Comparison of ENCODE assay signal across 4 cellular contexts in the genomic region with DNA sequence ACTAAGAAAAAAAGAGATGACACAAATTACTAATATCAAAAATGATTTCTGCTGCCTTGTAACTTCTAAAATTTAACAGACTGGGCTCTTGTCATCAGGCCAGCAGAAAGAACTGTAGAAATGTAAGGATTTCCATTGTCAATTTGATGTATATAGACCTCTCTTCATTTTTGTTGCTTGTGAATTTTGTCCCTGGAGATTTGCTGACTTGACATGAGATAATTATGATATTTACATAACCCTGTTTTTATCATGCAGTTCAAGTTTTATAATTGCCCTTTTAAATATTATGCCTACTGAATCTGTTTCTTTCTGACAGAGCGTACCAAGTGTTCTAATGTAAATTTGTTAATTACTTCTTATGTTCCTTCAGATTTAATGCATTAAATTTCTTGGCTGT.
TF ChIP-seq lines count a peak whose summit lies in the region.

No MANE protein-coding gene starts in this region.

TF ChIP-seq in HepG2, 621 proteins besides CTCF, POLR2A, EP300 and RAD21:
- no peak for TF ChIP-seq ZNF776 (CRISPR knock-in tag; IDR thresholded peaks at IDR 0.05)
- peak; percentile 51 for TF ChIP-seq MAFF (IDR thresholded peaks at IDR 0.05; ENCODE audit: low read depth, low read length)
- no peak for TF ChIP-seq ZNF713 (CRISPR knock-in tag; IDR thresholded peaks at IDR 0.05)
- peak; percentile 46 to 71; a peak in 3 of 4 replicates for TF ChIP-seq MAFK (conservative IDR thresholded peaks at IDR 0.05 in 1 of 2, IDR thresholded peaks at IDR 0.05 in 1 of 2; ENCODE audit: low read length in 2 of 2)
- TF ChIP-seq ZNF432 (CRISPR knock-in tag; IDR thresholded peaks at IDR 0.05; ENCODE audit: borderline replicate concordance): no peak
- no peak for TF ChIP-seq XBP1 (CRISPR knock-in tag; IDR thresholded peaks at IDR 0.05)

TF ChIP-seq in A549, 52 proteins besides CTCF, POLR2A, EP300 and RAD21:
- TF ChIP-seq MYC (IDR thresholded peaks at IDR 0.05; ENCODE audit: borderline replicate concordance, low read length): no peak
- no peak for TF ChIP-seq HOXB5 (CRISPR knock-in tag; IDR thresholded peaks at IDR 0.05)
- TF ChIP-seq, protein P1, sequence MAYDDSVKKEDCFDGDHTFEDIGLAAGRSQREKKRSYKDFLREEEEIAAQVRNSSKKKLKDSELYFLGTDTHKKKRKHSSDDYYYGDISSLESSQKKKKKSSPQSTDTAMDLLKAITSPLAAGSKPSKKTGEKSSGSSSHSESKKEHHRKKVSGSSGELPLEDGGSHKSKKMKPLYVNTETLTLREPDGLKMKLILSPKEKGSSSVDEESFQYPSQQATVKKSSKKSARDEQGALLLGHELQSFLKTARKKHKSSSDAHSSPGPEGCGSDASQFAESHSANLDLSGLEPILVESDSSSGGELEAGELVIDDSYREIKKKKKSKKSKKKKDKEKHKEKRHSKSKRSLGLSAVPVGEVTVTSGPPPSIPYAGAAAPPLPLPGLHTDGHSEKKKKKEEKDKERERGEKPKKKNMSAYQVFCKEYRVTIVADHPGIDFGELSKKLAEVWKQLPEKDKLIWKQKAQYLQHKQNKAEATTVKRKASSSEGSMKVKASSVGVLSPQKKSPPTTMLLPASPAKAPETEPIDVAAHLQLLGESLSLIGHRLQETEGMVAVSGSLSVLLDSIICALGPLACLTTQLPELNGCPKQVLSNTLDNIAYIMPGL (CRISPR knock-in tag; IDR thresholded peaks at IDR 0.05; ENCODE audit: borderline replicate concordance): no peak
- TF ChIP-seq EHMT2 (IDR thresholded peaks at IDR 0.05; ENCODE audit: low read depth): no peak
- TF ChIP-seq MAFK (IDR thresholded peaks at IDR 0.05; ENCODE audit: partially characterized antibody): peak; percentile 16
- no peak for TF ChIP-seq NPAS2 (CRISPR knock-in tag; IDR thresholded peaks at IDR 0.05; ENCODE audit: borderline replicate concordance)

TF ChIP-seq in IMR-90, 13 proteins besides CTCF, POLR2A, EP300 and RAD21:
- TF ChIP-seq NFE2L2 (IDR thresholded peaks at IDR 0.05; ENCODE audit: low read depth, low read length): no peak
- TF ChIP-seq BHLHE40 (IDR thresholded peaks at IDR 0.05; ENCODE audit: low read depth, low read length): no peak
- TF ChIP-seq RCOR1 (IDR thresholded peaks at IDR 0.05; ENCODE audit: insufficient replicate concordance, low read length): no peak
- TF ChIP-seq MAFK (IDR thresholded peaks at IDR 0.05; ENCODE audit: low read depth, low read length): peak; percentile 33; the same call in 1 of the 2 replicates
- no peak for TF ChIP-seq MAZ (IDR thresholded peaks at IDR 0.05; ENCODE audit: borderline replicate concordance, low read depth, low read length)
- TF ChIP-seq CHD1 (IDR thresholded peaks at IDR 0.05; ENCODE audit: low read depth, low read length): no peak
TF ChIP-seq in IMR-90: peak in this region for 1.

TF ChIP-seq in K562, 482 proteins besides CTCF, POLR2A, EP300 and RAD21:
- TF ChIP-seq PYGO2 (tag; IDR thresholded peaks at IDR 0.05): no peak
- TF ChIP-seq ZNF316 (IDR thresholded peaks at IDR 0.05): 0 out of 2 replicates have a peak, but pooled peaks have one; percentile 25
